Comparison of ENCODE assay signal across 20 cellular contexts in genomic region chr13:37889102-37889501, GRCh38. TPM values are rescaled to one million over a fixed set of nuclear protein-coding genes. Genes with fewer than 3 reads are reported as not detected.
DNase-seq lines count a peak whose midpoint lies in the region; ATAC-seq and TF ChIP-seq lines count a peak whose summit lies in the region.
"Had no signal": no experiment of that assay in that cellular context is flagged by ENCODE, and none has a peak within 500 bp of the region (broad histone marks: within the 10 kb centered on the region; RNA-seq: fewer than 3 reads in every experiment).

No MANE protein-coding gene starts in this region.

- H3K4me3 ChIP-seq in fibroblast of pulmonary artery (replicated peaks; ENCODE audit: low read depth, low read length), result no peak overlapping the region
- H3K4me3 ChIP-seq: A549, cardiac muscle cell, thyroid gland had no signal

- no peak for TF ChIP-seq CTCF in fibroblast of pulmonary artery (IDR thresholded peaks at IDR 0.05; ENCODE audit: low read length, missing control alignments)

- peak; percentile 36 for ATAC-seq in HG03565 (IDR thresholded peaks at IDR 0.05; ENCODE audit: unreplicated experiment)
- no peak for ATAC-seq in HG03521 (IDR thresholded peaks at IDR 0.05; ENCODE audit: unreplicated experiment)
- ATAC-seq in left lobe of liver, result no peak
- ATAC-seq: A549; activated T-cell treated with anti-CD3 and anti-CD28 coated beads, Interleukin-2, amount 50 U/mL, for 72 hours had no signal

- peak; percentile 4 for DNase-seq in AG08395 (ENCODE audit: low spot score)
- peak; percentile 1 for DNase-seq in amniotic epithelial cell (ENCODE audit: low read depth)
- peak; percentile 20 for DNase-seq in fibroblast of pulmonary artery (ENCODE audit: low read depth)
- DNase-seq in stimulated activated CD8-positive, alpha-beta memory T cell treated with anti-CD3 and anti-CD28 coated beads, Interleukin-4, amount 100 ng/mL, for 48 hours, result no peak
- DNase-seq in left lobe of liver (ENCODE audit: low spot score), result no peak
- no peak for DNase-seq in A172 (ENCODE audit: low spot score)
- DNase-seq: activated B cell treated with CpG ODN at 0.5 μM for 24 hours; activated T-cell treated with anti-CD3 and anti-CD28 coated beads, Interleukin-2, amount 50 U/mL, for 72 hours; DMS 273 treated with DMSO at 0.1 percent for 48 hours; effector CD8-positive, alpha-beta T cell; hypothalamus; NCI-H1092 treated with DMSO at 0.1 percent for 48 hours; NCI-H524 treated with DMSO at 0.1 percent for 48 hours; stimulated activated CD4-positive, alpha-beta T cell treated with anti-CD3 and anti-CD28 coated beads, Interleukin-12 subunit alpha, Interleukin-12 subunit beta, amount 100 ng/mL, for 4 hours; thyroid gland had no signal

RNA-seq across cellular contexts. Expression of gene TRPC4, which starts 19.5 kb away (rescaled TPM):
- total RNA-seq in left lobe of liver, result 0.10 TPM
- total RNA-seq in A172 (2014; rRNA removed; shearing (Covaris generic)), result 0.26 and 0.46 TPM in 2 replicates
- total RNA-seq: activated B cell treated with CpG ODN at 0.5 μM for 24 hours; activated T-cell treated with anti-CD3 and anti-CD28 coated beads, Interleukin-2, amount 50 U/mL, for 72 hours; T-helper 2 cell treated with Interferon-gamma antibody and Interleukin-4, amounts not matched to agents 100 ng/mL and 5 ng/mL, for 36 hours had no signal

Comparison
In these comparisons a context has a peak if more than half of its experiments do, and no peak if none do; other contexts are left out.
1. DNase-seq: peak in AG08395 (single experiment), amniotic epithelial cell (single experiment) and fibroblast of pulmonary artery (single experiment); none in stimulated activated CD8-positive, alpha-beta memory T cell treated with anti-CD3 and anti-CD28 coated beads, Interleukin-4, amount 100 ng/mL, for 48 hours (single experiment), left lobe of liver (single experiment) and A172 (single experiment).